ENCODE assay signal across 8 cellular contexts in genomic region chr7:158829342-158830210, GRCh38. TPM values are rescaled to one million over a fixed set of nuclear protein-coding genes. Genes with fewer than 3 reads are reported as not detected.
DNase-seq lines count a peak whose midpoint lies in the region; FAIRE-seq and TF ChIP-seq lines count a peak whose summit lies in the region.

Gene ESYT2, minus strand, starts transcription at chr7:158829509. Its CDS starts 91 bp downstream, at chr7:158829418.

- no peaks in the 10 kb centered on the region for H3K36me3 ChIP-seq in H1 (ENCODE audit: control insufficient read depth in 2 of 4, insufficient read depth in 4 of 4, low read length in 3 of 4)
- H3K36me3 ChIP-seq in mesodermal cell (ENCODE audit: control insufficient read depth, insufficient read depth, low read length) = peaks cover 19% of the 10 kb centered on the region

- H4K8ac ChIP-seq in H1 (ENCODE audit: extremely low read depth, insufficient read depth, low read length) = peak within 1 kb of the TSS; percentile 89

- H3K79me2 ChIP-seq in H1 (ENCODE audit: control insufficient read depth in 1 of 2, insufficient read depth in 2 of 2, low read length in 2 of 2) = peaks cover 16 to 36% of the 10 kb centered on the region in 2 experiments

- no peaks in the 10 kb centered on the region for H3K9me3 ChIP-seq in H1 (ENCODE audit: insufficient read depth in 2 of 2, low read depth in 1 of 2, low read length in 1 of 2)
- no peaks in the 10 kb centered on the region for H3K9me3 ChIP-seq in mesodermal cell (ENCODE audit: control insufficient read depth, low read length)

- H3K23me2 ChIP-seq in H1 (ENCODE audit: low read depth, low read length) = peaks cover 8% of the 10 kb centered on the region

- H3K27me3 ChIP-seq in H1 (replicated peaks in 1 of 4; ENCODE audit: control insufficient read depth in 3 of 4, extremely low read depth in 1 of 4, insufficient read depth in 3 of 4, low read length in 3 of 4) = no peaks in the 10 kb centered on the region

- H2AK5ac ChIP-seq in H1 (ENCODE audit: low read depth, low read length) = no peak within 1 kb of the TSS

- H2BK12ac ChIP-seq in H1 (ENCODE audit: low read depth, low read length) = peak within 1 kb of the TSS; percentile 75; the same call in 1 of the 2 replicates

- CTCF ChIA-PET in H1 (lab: Charles Lee; ENCODE audit: partially characterized antibody) = interaction anchor here (1.2 kb wide), 1 partner anchor 14 kb away, joined by 3 read pairs; no protein-coding TSS in a partner anchor

- peak; percentile 95 for DNase-seq in COR-L47 (lab: John Stamatoyannopoulos, UW)
- peak; percentile 99 for DNase-seq in GM20000 (ENCODE audit: low spot score)
- peak; percentile 99 for DNase-seq in HT-29 (ENCODE audit: low spot score)
- peak; percentile 72 for DNase-seq in NOMO-1 treated with DMSO at 0.1 percent for 48 hours (lab: John Stamatoyannopoulos, UW; ENCODE audit: unreplicated experiment)
- peak; percentile 98 to 99 (median 99) for DNase-seq in activated CD8-positive, alpha-beta memory T cell treated with anti-CD3 and anti-CD28 coated beads for 48 hours (ENCODE audit: low read depth in 2 of 3, low spot score in 2 of 3)
- DNase-seq in H1 (ENCODE audit: low read depth in 1 of 2, low spot score in 2 of 2) = peak in 1 of 2 experiments; percentile 92
- peak; percentile 98 to 99 for DNase-seq in stimulated activated CD8-positive, alpha-beta memory T cell treated with anti-CD3 and anti-CD28 coated beads, Interleukin-15, amount 100 ng/mL, for 48 hours (ENCODE audit: low read depth in 2 of 2)

- H2AFZ ChIP-seq in H1 (ENCODE audit: low read length) = no peak within 1 kb of the TSS

- 1% methylated on average over 87 of the region's 120 CpGs; no CpG with 5 or more reads in 1 of the 2 experiments for WGBS in H1 (ENCODE audit: extremely low coverage in 1 of 2, insufficient coverage in 1 of 2, insufficient read length in 1 of 2, insufficient replicate concordance in 2 of 2, low coverage in 1 of 2, low lambda C conversion rate in 2 of 2, missing lambda C conversion rate in 1 of 2), 2 experiments
- 0% methylated on average over 59 to 99 of the region's 120 CpGs for WGBS in mesodermal cell (ENCODE audit: insufficient coverage in 2 of 2), 2 experiments

- H3K56ac ChIP-seq in H1 (replicated peaks; ENCODE audit: insufficient read length, low read depth, low read length) = no peak within 1 kb of the TSS

- no peak for TF ChIP-seq EP300 in H1 (IDR thresholded peaks at IDR 0.05; ENCODE audit: borderline replicate concordance in 1 of 2, low read depth in 2 of 2, low read length in 2 of 2)

- peak in 1 of 2 experiments; percentile 59; a peak in 2 of 3 replicates for TF ChIP-seq POLR2A in H1 (IDR thresholded peaks at IDR 0.05; ENCODE audit: control extremely low read depth in 1 of 2, low read depth in 2 of 2, low read length in 2 of 2)

- H4K20me1 ChIP-seq in H1 (replicated peaks in 1 of 2; ENCODE audit: control insufficient read depth in 1 of 2, insufficient read depth in 2 of 2, low read length in 2 of 2) = peaks cover 9% of the 10 kb centered on the region in 2 experiments

- H2BK20ac ChIP-seq in H1 (ENCODE audit: low read length) = no peak within 1 kb of the TSS

- peak within 1 kb of the TSS; percentile 21 for H3K4ac ChIP-seq in H1 (replicated peaks; ENCODE audit: insufficient read length, low read depth, low read length)

- peak within 1 kb of the TSS; percentile 58 to 71 (median 64) for H3K9ac ChIP-seq in H1 (replicated peaks in 1 of 4; ENCODE audit: extremely low read depth in 1 of 4, low read depth in 3 of 4, low read length in 3 of 4)

- H3K79me1 ChIP-seq in H1 (ENCODE audit: low read depth, low read length) = peaks cover 3% of the 10 kb centered on the region; the same call in 1 of the 2 replicates

- POLR2A ChIA-PET in H1 (lab: Charles Lee; ENCODE audit: partially characterized antibody) = interaction anchor here (0.7 to 2.2 kb wide), 6 partner anchors 13 to 29 kb away, joined by 3 to 8 read pairs (median 5); partner anchors contain the start of gene DYNC2I1

- H3K18ac ChIP-seq in H1 (ENCODE audit: extremely low read depth, low read length) = peak within 1 kb of the TSS; percentile 76

- FAIRE-seq in H1 (lab: Jason Lieb, UNC) = no peak

- peak in 1 of 2 experiments; percentile 24; a peak in 2 of 4 replicates for TF ChIP-seq RAD21 in H1 (IDR thresholded peaks at IDR 0.05 in 1 of 2, conservative IDR thresholded peaks at IDR 0.05 in 1 of 2; ENCODE audit: low read depth in 2 of 2, low read length in 2 of 2)

- peak within 1 kb of the TSS; percentile 62 for H4K5ac ChIP-seq in H1 (ENCODE audit: insufficient read length, low read depth, low read length)

- H2BK5ac ChIP-seq in H1 (ENCODE audit: low read depth, low read length) = peak within 1 kb of the TSS; percentile 90; the same call in 1 of the 2 replicates

- no peak within 1 kb of the TSS for H2BK120ac ChIP-seq in H1 (replicated peaks; ENCODE audit: low read depth, low read length)

- no peak within 1 kb of the TSS for H3K14ac ChIP-seq in H1 (ENCODE audit: insufficient read length)

- H3K4me3 ChIP-seq in H1 (ENCODE audit: extremely low read depth in 1 of 4, insufficient read depth in 2 of 4, low read depth in 3 of 4, low read length in 4 of 4) = peak within 1 kb of the TSS; percentile 48 to 91 (median 84)
- peak within 1 kb of the TSS; percentile 82 for H3K4me3 ChIP-seq in mesodermal cell (ENCODE audit: extremely low read depth, insufficient read depth, low read length, poor library complexity, severe bottlenecking)

- TF ChIP-seq CTCF in GM20000 (IDR thresholded peaks at IDR 0.05; ENCODE audit: extremely low read depth, missing control alignments) = no peak
- peak in 1 of 3 experiments; percentile 24; a peak in 1 of 4 replicates for TF ChIP-seq CTCF in H1 (IDR thresholded peaks at IDR 0.05; ENCODE audit: control extremely low read depth in 1 of 3, insufficient read depth in 1 of 3, low read depth in 1 of 3, low read length in 3 of 3)

- no peak within 1 kb of the TSS for H2BK15ac ChIP-seq in H1 (ENCODE audit: low read length)

- H3K27ac ChIP-seq in H1 (ENCODE audit: low read depth, low read length) (peak within 1 kb of the TSS; percentile 75; the same call in 1 of the 2 replicates), mesodermal cell (ENCODE audit: low read depth, low read length, severe bottlenecking) (peak within 1 kb of the TSS; percentile 98)

- no peak within 1 kb of the TSS for H4K91ac ChIP-seq in H1 (replicated peaks; ENCODE audit: insufficient read length, low read length)

- H3K4me2 ChIP-seq in H1 (ENCODE audit: insufficient read depth in 1 of 2, low read depth in 2 of 2, low read length in 2 of 2) = peak within 1 kb of the TSS; percentile 74 to 94

- H3K4me1 ChIP-seq in H1 (replicated peaks in 1 of 4; ENCODE audit: control insufficient read depth in 3 of 4, insufficient read depth in 4 of 4, low read length in 3 of 4) = peaks cover 0 to 4% (median 2%) of the 10 kb centered on the region in 4 experiments; a peak in 3 of 7 replicates
- peaks cover 3% of the 10 kb centered on the region for H3K4me1 ChIP-seq in mesodermal cell (ENCODE audit: control insufficient read depth, insufficient read depth, low read length, poor library complexity, severe bottlenecking)

- no peak within 1 kb of the TSS for H3K23ac ChIP-seq in H1 (ENCODE audit: insufficient read length)

TF ChIP-seq in H1, 55 proteins besides CTCF, POLR2A, EP300 and RAD21 (continues in another document):
- TF ChIP-seq FOSL1 (IDR thresholded peaks at IDR 0.05; ENCODE audit: insufficient read depth, low read depth, low read length) (no peak), BACH1 (IDR thresholded peaks at IDR 0.05; ENCODE audit: low read length) (peak; percentile 89), BRCA1 (IDR thresholded peaks at IDR 0.05; ENCODE audit: low read depth, low read length) (no peak), E2F6 (IDR thresholded peaks at IDR 0.05) (peak; percentile 70), JUND (IDR thresholded peaks at IDR 0.05; ENCODE audit: low read length) (peak; percentile 80; the same call in 1 of the 2 replicates), RFX5 (IDR thresholded peaks at IDR 0.05; ENCODE audit: borderline replicate concordance, low read depth, low read length) (no peak), TEAD4 (IDR thresholded peaks at IDR 0.05; ENCODE audit: low read depth, low read length) (no peak), SIN3A (conservative IDR thresholded peaks at IDR 0.05 in 1 of 2, IDR thresholded peaks at IDR 0.05 in 1 of 2; ENCODE audit: low read depth in 1 of 2, low read length in 2 of 2) (no peak; a peak in 1 of 4 replicates), MAX (IDR thresholded peaks at IDR 0.05) (peak; percentile 69; the same call in 1 of the 2 replicates), SP1 (IDR thresholded peaks at IDR 0.05; ENCODE audit: low read depth, low read length) (no peak), BCL11A (IDR thresholded peaks at IDR 0.05; ENCODE audit: low read depth in 2 of 2, low read length in 2 of 2) (no peak), JUN (IDR thresholded peaks at IDR 0.05; ENCODE audit: low read depth, low read length) (no peak), SAP30 (IDR thresholded peaks at IDR 0.05; ENCODE audit: insufficient read depth, insufficient replicate concordance, low read length) (no peak), KDM1A (IDR thresholded peaks at IDR 0.05; ENCODE audit: borderline replicate concordance, low read length) (0 out of 2 replicates have a peak, but pooled peaks have one; percentile 20), TBP (IDR thresholded peaks at IDR 0.05; ENCODE audit: low read depth, low read length) (0 out of 2 replicates have a peak, but pooled peaks have one; percentile 20)

RNA-seq across cellular contexts. Expression of gene ESYT2, which starts in this region (rescaled TPM):
- 75.4 and 76.4 TPM in 2 replicates for total RNA-seq in HT-29 (2014; rRNA removed; shearing (Covaris generic))
- 36.5 and 37.5 TPM in 2 replicates for total RNA-seq in H1 (2021; fragmentation: NEBNext Ultra II Directional; extraction: Animal tissue kit (Norgen Biotek cat#: 25700))
- polyA plus RNA-seq in H1 (2011; rRNA removed) = 19.3 and 27.0 TPM in 2 replicates
- 27.8 TPM for polyA plus RNA-seq in H1 (2011; cell fraction: cytosol; rRNA removed)
- 39.1 TPM for polyA plus RNA-seq in H1 (2011; cell fraction: nucleus; rRNA removed)
- 26.5 to 35.1 TPM (median 27.7 TPM) in 4 replicates for polyA plus RNA-seq in H1 (2012, experiment 1 of 2)
- polyA plus RNA-seq in H1 (2012, experiment 2 of 2) = 6.7 TPM
- 28.8 TPM for polyA plus RNA-seq in H1 (2013, experiment 1 of 2)
- polyA plus RNA-seq in H1 (2013, experiment 2 of 2) = 31.5 TPM
- 42.9 and 63.2 TPM in 2 replicates for polyA minus RNA-seq in H1 (2011; rRNA and poly(A)+ RNA removed)
- polyA minus RNA-seq in H1 (2011; cell fraction: cytosol; rRNA and poly(A)+ RNA removed) = 34.9 TPM
- 36.6 TPM for polyA minus RNA-seq in H1 (2011; cell fraction: nucleus; rRNA and poly(A)+ RNA removed)
- 32.4 TPM for polyA plus RNA-seq in mesodermal cell (2013, experiment 1 of 2)
- polyA plus RNA-seq in mesodermal cell (2013, experiment 2 of 2) = 32.1 TPM
